Comparison of ENCODE assay signal across 1 cellular context in the genomic region with DNA sequence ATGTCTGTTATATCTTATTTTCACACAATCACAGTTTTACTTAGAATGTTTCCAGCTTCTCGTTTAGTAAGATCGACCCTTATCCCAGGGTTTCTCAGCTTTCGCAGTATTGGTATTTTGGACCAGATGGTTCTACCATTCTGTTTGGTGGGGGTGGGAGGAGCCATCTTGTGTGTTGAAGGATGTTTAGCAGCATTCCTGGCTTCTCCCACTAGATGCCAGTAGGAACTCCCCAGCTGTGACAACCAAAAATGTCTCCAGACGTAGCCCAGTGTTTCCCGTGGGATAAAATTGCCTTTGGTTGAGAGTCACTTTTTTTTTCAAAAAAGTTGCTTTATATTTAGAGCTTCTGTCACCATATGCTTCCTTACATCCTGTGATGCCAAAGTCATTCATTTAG.
TF ChIP-seq lines count a peak whose summit lies in the region.

No MANE protein-coding gene starts in this region.

TF ChIP-seq in HepG2, 621 proteins besides CTCF, POLR2A, EP300 and RAD21 (continued from another document):
- TF ChIP-seq SRSF9 (IDR thresholded peaks at IDR 0.05; ENCODE audit: borderline replicate concordance, insufficient read depth, low read depth, low read length, poor library complexity, severe bottlenecking) (no peak), ZNF768 (CRISPR knock-in tag; IDR thresholded peaks at IDR 0.05) (no peak), HOXA7 (CRISPR knock-in tag; IDR thresholded peaks at IDR 0.05) (no peak), ZNF383 (CRISPR knock-in tag; IDR thresholded peaks at IDR 0.05; ENCODE audit: borderline replicate concordance) (no peak), RBM22 (optimal IDR thresholded peaks at IDR 0.05; ENCODE audit: low read length) (no peak), KAT8 (CRISPR knock-in tag; IDR thresholded peaks at IDR 0.05) (no peak)
- TF ChIP-seq, protein P1, sequence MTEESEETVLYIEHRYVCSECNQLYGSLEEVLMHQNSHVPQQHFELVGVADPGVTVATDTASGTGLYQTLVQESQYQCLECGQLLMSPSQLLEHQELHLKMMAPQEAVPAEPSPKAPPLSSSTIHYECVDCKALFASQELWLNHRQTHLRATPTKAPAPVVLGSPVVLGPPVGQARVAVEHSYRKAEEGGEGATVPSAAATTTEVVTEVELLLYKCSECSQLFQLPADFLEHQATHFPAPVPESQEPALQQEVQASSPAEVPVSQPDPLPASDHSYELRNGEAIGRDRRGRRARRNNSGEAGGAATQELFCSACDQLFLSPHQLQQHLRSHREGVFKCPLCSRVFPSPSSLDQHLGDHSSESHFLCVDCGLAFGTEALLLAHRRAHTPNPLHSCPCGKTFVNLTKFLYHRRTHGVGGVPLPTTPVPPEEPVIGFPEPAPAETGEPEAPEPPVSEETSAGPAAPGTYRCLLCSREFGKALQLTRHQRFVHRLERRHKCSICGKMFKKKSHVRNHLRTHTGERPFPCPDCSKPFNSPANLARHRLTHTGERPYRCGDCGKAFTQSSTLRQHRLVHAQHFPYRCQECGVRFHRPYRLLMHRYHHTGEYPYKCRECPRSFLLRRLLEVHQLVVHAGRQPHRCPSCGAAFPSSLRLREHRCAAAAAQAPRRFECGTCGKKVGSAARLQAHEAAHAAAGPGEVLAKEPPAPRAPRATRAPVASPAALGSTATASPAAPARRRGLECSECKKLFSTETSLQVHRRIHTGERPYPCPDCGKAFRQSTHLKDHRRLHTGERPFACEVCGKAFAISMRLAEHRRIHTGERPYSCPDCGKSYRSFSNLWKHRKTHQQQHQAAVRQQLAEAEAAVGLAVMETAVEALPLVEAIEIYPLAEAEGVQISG (CRISPR knock-in tag; IDR thresholded peaks at IDR 0.05) = no peak
- TF ChIP-seq, protein P2, sequence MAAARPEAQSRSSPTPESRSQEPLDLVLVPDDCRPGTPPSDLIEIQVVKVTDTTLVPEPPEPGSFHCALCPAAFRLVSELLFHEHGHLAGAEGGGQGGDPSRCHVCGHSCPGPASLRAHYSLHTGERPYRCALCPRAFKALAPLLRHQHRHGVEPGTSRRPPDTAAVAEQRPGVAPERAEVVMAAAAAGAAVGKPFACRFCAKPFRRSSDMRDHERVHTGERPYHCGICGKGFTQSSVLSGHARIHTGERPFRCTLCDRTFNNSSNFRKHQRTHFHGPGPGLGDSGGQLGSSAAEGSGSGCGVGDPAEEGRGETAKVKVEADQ (CRISPR knock-in tag; IDR thresholded peaks at IDR 0.05; ENCODE audit: borderline replicate concordance) = no peak
- TF ChIP-seq, protein P3, sequence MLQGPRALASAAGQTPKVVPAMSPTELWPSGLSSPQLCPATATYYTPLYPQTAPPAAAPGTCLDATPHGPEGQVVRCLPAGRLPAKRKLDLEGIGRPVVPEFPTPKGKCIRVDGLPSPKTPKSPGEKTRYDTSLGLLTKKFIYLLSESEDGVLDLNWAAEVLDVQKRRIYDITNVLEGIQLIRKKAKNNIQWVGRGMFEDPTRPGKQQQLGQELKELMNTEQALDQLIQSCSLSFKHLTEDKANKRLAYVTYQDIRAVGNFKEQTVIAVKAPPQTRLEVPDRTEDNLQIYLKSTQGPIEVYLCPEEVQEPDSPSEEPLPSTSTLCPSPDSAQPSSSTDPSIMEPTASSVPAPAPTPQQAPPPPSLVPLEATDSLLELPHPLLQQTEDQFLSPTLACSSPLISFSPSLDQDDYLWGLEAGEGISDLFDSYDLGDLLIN (CRISPR knock-in tag; IDR thresholded peaks at IDR 0.05; ENCODE audit: borderline replicate concordance) = no peak
